ENCODE assay signal across 8 cellular contexts in genomic region chr11:45182902-45183301, GRCh38. TPM values are rescaled to one million over a fixed set of nuclear protein-coding genes. Genes with fewer than 3 reads are reported as not detected.
DNase-seq lines count a peak whose midpoint lies in the region; ATAC-seq and TF ChIP-seq lines count a peak whose summit lies in the region.

No MANE protein-coding gene starts in this region.

- no peak overlapping the region for H2AFZ ChIP-seq in mesenchymal stem cell (ENCODE audit: low read depth, low read length)

- no peak overlapping the region for H2BK12ac ChIP-seq in mesenchymal stem cell (ENCODE audit: low read length in 2 of 2)

- no peak overlapping the region for H2BK15ac ChIP-seq in mesenchymal stem cell (ENCODE audit: low read depth, poor library complexity, severe bottlenecking)

- H3K4me1 ChIP-seq in HAP-1 (peaks cover 2% of the 10 kb centered on the region; the same call in 1 of the 2 replicates), mesenchymal stem cell (ENCODE audit: control insufficient read depth, insufficient read depth, low read depth, low read length) (peaks cover 22% of the 10 kb centered on the region)

- H3K18ac ChIP-seq in mesenchymal stem cell (ENCODE audit: low read depth in 1 of 2, low read length in 2 of 2) = no peak overlapping the region

- no peak overlapping the region for H3K4me2 ChIP-seq in mesenchymal stem cell (ENCODE audit: low read length, poor library complexity, severe bottlenecking)

- H2BK5ac ChIP-seq in mesenchymal stem cell (ENCODE audit: low read depth, low read length, poor library complexity, severe bottlenecking) = no peak overlapping the region

- no peak overlapping the region for H4K91ac ChIP-seq in mesenchymal stem cell (ENCODE audit: low read length)

- ATAC-seq in HG03460 (IDR thresholded peaks at IDR 0.05; ENCODE audit: unreplicated experiment) (no peak), GM21786 (IDR thresholded peaks at IDR 0.05; ENCODE audit: unreplicated experiment) (no peak), GM19452 (IDR thresholded peaks at IDR 0.05; ENCODE audit: unreplicated experiment) (no peak), HG03175 (IDR thresholded peaks at IDR 0.05; ENCODE audit: unreplicated experiment) (no peak)

- peaks cover 1% of the 10 kb centered on the region for H3K79me1 ChIP-seq in mesenchymal stem cell (replicated peaks; ENCODE audit: low read length, poor library complexity, severe bottlenecking)

- TF ChIP-seq CTCF in C4-2B (conservative IDR thresholded peaks at IDR 0.05) = peak; percentile 68
- TF ChIP-seq CTCF in astrocyte of the spinal cord (IDR thresholded peaks at IDR 0.05; ENCODE audit: low read depth, low read length) = peak; percentile 58

- H3K9me3 ChIP-seq in HAP-1 = no peaks in the 10 kb centered on the region
- no peaks in the 10 kb centered on the region for H3K9me3 ChIP-seq in mesenchymal stem cell (ENCODE audit: control insufficient read depth, low read length)

- no peaks in the 10 kb centered on the region for H3K27me3 ChIP-seq in HAP-1 (ENCODE audit: low read depth)
- no peaks in the 10 kb centered on the region for H3K27me3 ChIP-seq in mesenchymal stem cell (ENCODE audit: control insufficient read depth in 1 of 2, insufficient read depth in 1 of 2, low read length in 2 of 2)

- H3K27ac ChIP-seq in C4-2B (no peak overlapping the region), mesenchymal stem cell (ENCODE audit: low read length, poor library complexity, severe bottlenecking) (no peak overlapping the region)

- H3K4me3 ChIP-seq in HAP-1 = no peak overlapping the region
- no peak overlapping the region for H3K4me3 ChIP-seq in astrocyte of the spinal cord (ENCODE audit: low read depth, low read length)
- H3K4me3 ChIP-seq in mesenchymal stem cell (ENCODE audit: insufficient read depth in 1 of 2, low read depth in 1 of 2, low read length in 2 of 2) = no peak overlapping the region

- whole genome bisulfite sequencing in mesenchymal stem cell = 95% methylated on average over 14 of the region's 14 CpGs

- no peaks in the 10 kb centered on the region for H3K36me3 ChIP-seq in HAP-1 (replicated peaks)
- H3K36me3 ChIP-seq in mesenchymal stem cell (ENCODE audit: control insufficient read depth in 1 of 2, insufficient read depth in 2 of 2, low read depth in 1 of 2, low read length in 2 of 2) = peaks cover 12 to 36% of the 10 kb centered on the region in 2 experiments

- no peak overlapping the region for H3K23ac ChIP-seq in mesenchymal stem cell (ENCODE audit: low read length in 2 of 2)

- H2AK5ac ChIP-seq in mesenchymal stem cell (ENCODE audit: low read length, severe bottlenecking) = no peak overlapping the region

- no peak overlapping the region for H2BK120ac ChIP-seq in mesenchymal stem cell (ENCODE audit: low read depth, low read length)

- in situ Hi-C loops in HAP-1 (cut with MboI; ENCODE audit: low sequenced_read_pairs) (no loop called here), astrocyte of the spinal cord (cut with HindIII; ENCODE audit: low sequenced_read_pairs) (no loop called here)

- H4K8ac ChIP-seq in mesenchymal stem cell (ENCODE audit: low read length) = no peak overlapping the region

- no peak overlapping the region for H3K4ac ChIP-seq in mesenchymal stem cell (ENCODE audit: low read depth in 1 of 2, low read length in 2 of 2)

- DNase-seq in HAP-1 (ENCODE audit: low spot score in 2 of 2) (peak; percentile 8 to 41), astrocyte of the spinal cord (ENCODE audit: low read depth, low spot score) (no peak), mesenchymal stem cell (peak; percentile 32)

- no peak overlapping the region for H3K9ac ChIP-seq in mesenchymal stem cell (ENCODE audit: low read length)

- H3K14ac ChIP-seq in mesenchymal stem cell (ENCODE audit: low read length in 2 of 2) = no peak overlapping the region

RNA-seq across cellular contexts. Expression of gene PRDM11, which starts 36.5 kb away (rescaled TPM):
- 4.6 TPM for polyA plus RNA-seq in mesenchymal stem cell (2013, experiment 1 of 2)
- polyA plus RNA-seq in mesenchymal stem cell (2013, experiment 2 of 2) = 5.2 TPM
